Comparison of ENCODE assay signal across 22 cellular contexts in genomic region chr6:98986216-98986615, GRCh38. TPM values are rescaled to one million over a fixed set of nuclear protein-coding genes. Genes with fewer than 3 reads are reported as not detected.
DNase-seq lines count a peak whose midpoint lies in the region; ATAC-seq and TF ChIP-seq lines count a peak whose summit lies in the region.
"Had no signal": no experiment of that assay in that cellular context is flagged by ENCODE, and none has a peak within 500 bp of the region (broad histone marks: within the 10 kb centered on the region; RNA-seq: fewer than 3 reads in every experiment).

No MANE protein-coding gene starts in this region.

- H3K9me3 ChIP-seq in adipocyte (ENCODE audit: control insufficient read depth, low read length) (no peaks in the 10 kb centered on the region), upper lobe of right lung (no peaks in the 10 kb centered on the region)
- H3K9me3 ChIP-seq: A549; BLaER1 treated with 17β-estradiol and CSF1 and Interleukin-3, amounts not matched to agents 10 nM and 100 nM had no signal

- peaks cover 6% of the 10 kb centered on the region for H3K27me3 ChIP-seq in adipocyte (replicated peaks; ENCODE audit: control insufficient read depth, insufficient read depth, low read length)
- H3K27me3 ChIP-seq in upper lobe of right lung = no peaks in the 10 kb centered on the region
- H3K27me3 ChIP-seq: BLaER1 treated with 17β-estradiol and CSF1 and Interleukin-3, amounts not matched to agents 10 nM and 100 nM had no signal

- no peak for TF ChIP-seq CTCF in upper lobe of right lung (IDR thresholded peaks at IDR 0.05)

- H3K36me3 ChIP-seq in adipocyte (ENCODE audit: control insufficient read depth, insufficient read depth, low read length, severe bottlenecking) = no peaks in the 10 kb centered on the region
- H3K36me3 ChIP-seq in upper lobe of right lung = no peaks in the 10 kb centered on the region
- H3K36me3 ChIP-seq: BLaER1 treated with 17β-estradiol and CSF1 and Interleukin-3, amounts not matched to agents 10 nM and 100 nM had no signal

- H3K4me1 ChIP-seq in adipocyte (ENCODE audit: control insufficient read depth, insufficient read depth, low read length) (no peaks in the 10 kb centered on the region), upper lobe of right lung (no peaks in the 10 kb centered on the region)
- H3K4me1 ChIP-seq: A549 had no signal

- H3K27ac ChIP-seq in upper lobe of right lung = no peak overlapping the region
- H3K27ac ChIP-seq: 22Rv1; A549; BLaER1 treated with 17β-estradiol and CSF1 and Interleukin-3, amounts not matched to agents 10 nM and 100 nM; C4-2B had no signal

- ATAC-seq in sciatic nerve = peak; percentile 48
- ATAC-seq in upper lobe of right lung = no peak
- ATAC-seq: A549; CD8-positive, alpha-beta T cell; GM12878 had no signal

- intact Hi-C loops in sciatic nerve (cut with DNase I) = no loop called here
- intact Hi-C loops in upper lobe of right lung (cut with DNase I) = no loop called here

- H3K4me3 ChIP-seq in adipocyte (ENCODE audit: low read length) (no peak overlapping the region), upper lobe of right lung (no peak overlapping the region)
- H3K4me3 ChIP-seq: A549; BLaER1 treated with 17β-estradiol and CSF1 and Interleukin-3, amounts not matched to agents 10 nM and 100 nM; GM12878 had no signal

- no peak overlapping the region for H3K9ac ChIP-seq in adipocyte (ENCODE audit: low read length)
- H3K9ac ChIP-seq: BLaER1 treated with 17β-estradiol and CSF1 and Interleukin-3, amounts not matched to agents 10 nM and 100 nM had no signal

- DNase-seq in COLO829 (ENCODE audit: low spot score) (peak; percentile 56), adipocyte (ENCODE audit: low read depth) (peak; percentile 45), sciatic nerve (ENCODE audit: low spot score) (no peak), SW 1271 (lab: John Stamatoyannopoulos, UW) (no peak), upper lobe of right lung (no peak)
- no peak for DNase-seq in NK-92 treated with Interleukin-12 subunit alpha and Interleukin-12 subunit beta, amount 100 ng/mL, for 24 hours (lab: John Stamatoyannopoulos, UW)
- DNase-seq: AML-193; CD4-positive, alpha-beta T cell; CD8-positive, alpha-beta T cell; COR-L47; DMS 273 treated with DMSO at 0.1 percent for 48 hours; DMS153; DMS53; DMS79; DND-41; EL; GDM1 had no signal

RNA-seq across cellular contexts. Expression of gene FBXL4, which starts 38.5 kb away (rescaled TPM):
- 40.7 TPM for total RNA-seq in sciatic nerve
- 18.5 TPM for total RNA-seq in upper lobe of right lung

Comparison
In these comparisons a context has a peak if more than half of its experiments do, and no peak if none do; other contexts are left out.
1. DNase-seq: peak in COLO829 (single experiment) and adipocyte (single experiment); none in sciatic nerve (single experiment), SW 1271 (0 of 2), NK-92 treated with Interleukin-12 subunit alpha and Interleukin-12 subunit beta, amount 100 ng/mL, for 24 hours (single experiment) and upper lobe of right lung (single experiment).